8 cellular contexts compared by ENCODE assay signal in the genomic region with DNA sequence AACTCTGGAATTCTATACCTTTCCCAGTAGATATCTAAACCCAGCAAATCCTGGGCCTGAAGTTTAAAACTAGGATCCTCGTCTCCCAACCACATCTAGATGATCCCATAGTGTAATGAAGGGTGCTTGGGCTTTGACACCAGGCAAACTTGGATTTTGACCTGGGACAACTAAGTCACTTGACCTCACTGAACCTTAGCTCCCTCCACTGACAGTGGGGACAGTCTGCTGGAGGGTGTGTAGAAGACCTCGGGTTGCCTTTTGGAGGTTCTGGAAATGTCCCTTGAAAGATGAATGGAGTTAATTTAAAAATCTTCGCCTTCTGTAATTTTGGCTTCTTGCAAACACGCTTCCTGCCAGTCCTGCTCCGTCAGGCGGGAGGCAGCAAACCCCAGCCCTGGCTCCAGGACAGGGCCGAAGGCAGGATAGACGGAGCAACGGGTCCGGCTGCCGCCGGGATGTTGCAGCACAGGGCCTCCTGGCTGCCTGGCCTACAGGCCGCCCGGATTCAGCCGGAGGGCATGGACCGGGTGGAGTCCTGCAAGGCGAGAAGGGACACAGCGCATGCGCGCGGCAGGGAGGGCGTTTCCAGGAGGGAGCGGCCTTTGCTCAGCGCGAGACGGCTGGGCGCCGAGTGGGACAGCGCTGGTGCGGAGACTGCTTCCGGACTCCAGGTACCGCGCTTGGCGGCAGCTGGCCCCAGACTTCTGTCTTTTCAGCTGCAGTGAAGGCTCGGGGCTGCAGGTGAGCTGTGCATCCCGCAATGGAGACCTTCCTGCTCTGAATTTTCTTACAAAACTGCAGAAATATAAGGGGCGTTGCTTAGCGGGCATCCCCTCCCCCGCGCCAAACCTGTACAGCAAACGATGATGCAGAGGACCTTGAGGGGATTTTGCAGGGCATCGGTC. TPM values are rescaled to one million over a fixed set of nuclear protein-coding genes. Genes with fewer than 3 reads are reported as not detected.
DNase-seq lines count a peak whose midpoint lies in the region; ATAC-seq and TF ChIP-seq lines count a peak whose summit lies in the region.

A gene with protein sequence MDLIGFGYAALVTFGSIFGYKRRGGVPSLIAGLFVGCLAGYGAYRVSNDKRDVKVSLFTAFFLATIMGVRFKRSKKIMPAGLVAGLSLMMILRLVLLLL (plus strand): TSS at position 612 of the 908 bp plus-strand sequence. CDS start 5,990 bp downstream, outside the sequence.

- TF ChIP-seq CTCF in kidney epithelial cell (IDR thresholded peaks at IDR 0.05; ENCODE audit: insufficient read depth, low read length, poor library complexity, severe bottlenecking): peak; percentile 7

- peak; percentile 98 for ATAC-seq in HG03439 (IDR thresholded peaks at IDR 0.05; ENCODE audit: unreplicated experiment)

- H3K27me3 ChIP-seq in kidney epithelial cell (ENCODE audit: control insufficient read depth, insufficient read depth, low read length): no peaks in the 10 kb centered on the region

- DNase-seq in AML-193 (lab: John Stamatoyannopoulos, UW): peak; percentile 93 to 94
- peak; percentile 92 for DNase-seq in GM19238 (ENCODE audit: insufficient read length, low spot score)
- peak; percentile 98 for DNase-seq in NCI-H510A (lab: John Stamatoyannopoulos, UW)
- DNase-seq in activated CD4-positive, alpha-beta T cell treated with anti-CD3 and anti-CD28 coated beads for 24 hours (ENCODE audit: low read depth in 2 of 2): peak; percentile 89 to 93
- DNase-seq in cerebellum (ENCODE audit: low spot score): peak; percentile 94
- peak; percentile 74 for DNase-seq in kidney epithelial cell (ENCODE audit: low read depth)
- peak; percentile 96 for DNase-seq in stimulated activated CD4-positive, alpha-beta T cell treated with anti-CD3 and anti-CD28 coated beads, Interleukin-15, amount 100 ng/mL, for 24 hours

- H3K36me3 ChIP-seq in kidney epithelial cell (ENCODE audit: control insufficient read depth, insufficient read depth, low read length): no peaks in the 10 kb centered on the region

- H3K4me3 ChIP-seq in kidney epithelial cell (ENCODE audit: low read depth, low read length): peak within 1 kb of the TSS; percentile 75

RNA-seq across cellular contexts. Expression of the gene that starts here (rescaled TPM):
- total RNA-seq in cerebellum (44.6 TPM), kidney epithelial cell (24.7 and 35.3 TPM in 2 replicates)

Comparison
In these comparisons a context has a peak if more than half of its experiments do, and no peak if none do; other contexts are left out.
1. Peak in every context shown above with its lines: DNase-seq, ATAC-seq and H3K4me3 ChIP-seq.